Comparison of ENCODE assay signal across 10 cellular contexts in genomic region chr1:89127166-89127565, GRCh38. TPM values are rescaled to one million over a fixed set of nuclear protein-coding genes. Genes with fewer than 3 reads are reported as not detected.
DNase-seq lines count a peak whose midpoint lies in the region; ATAC-seq and TF ChIP-seq lines count a peak whose summit lies in the region.
"Not testable (repeated sequence)": the region's sequence is repeated elsewhere in the genome, so short reads cannot be mapped to it uniquely, and the experiment has no call there.
"Had no signal": no experiment of that assay in that cellular context is flagged by ENCODE, and none has a peak within 500 bp of the region (broad histone marks: within the 10 kb centered on the region; RNA-seq: fewer than 3 reads in every experiment).

No MANE protein-coding gene starts in this region.

- not testable (repeated sequence) for ATAC-seq in activated B cell treated with CpG ODN at 0.5 μM for 24 hours (ENCODE audit: low read depth)

- H2BK12ac ChIP-seq in trophoblast cell (ENCODE audit: low read length) = peak overlapping the region; percentile 43

- not testable (repeated sequence) for H3K27me3 ChIP-seq in right atrium auricular region; trophoblast cell (ENCODE audit: insufficient read depth, low read length); subcutaneous abdominal adipose tissue (ENCODE audit: control insufficient read depth in 5 of 5, insufficient read depth in 4 of 5, low read length in 5 of 5)

- not testable (repeated sequence) for H3K9ac ChIP-seq in trophoblast cell (ENCODE audit: low read length); subcutaneous abdominal adipose tissue (ENCODE audit: low read length in 5 of 5)

- not testable (repeated sequence) for H3K9me3 Mint-ChIP-seq in activated B cell treated with CpG ODN at 0.5 μM for 24 hours

- DNase-seq in activated B cell treated with CpG ODN at 0.5 μM for 24 hours; right atrium auricular region (ENCODE audit: low spot score); trophoblast cell: not testable (repeated sequence)
- DNase-seq in activated T-cell treated with anti-CD3 and anti-CD28 coated beads for 4 hours (peak; percentile 86), amniotic epithelial cell (ENCODE audit: low read depth) (peak; percentile 36)
- peak; percentile 46 to 65 (median 62) for DNase-seq in stimulated activated CD4-positive, alpha-beta T cell treated with anti-CD3 and anti-CD28 coated beads, TNF-alpha, amount 100 ng/mL, for 24 hours (ENCODE audit: low read depth in 3 of 3)

- not testable (repeated sequence) for H3K9me3 ChIP-seq in right atrium auricular region; trophoblast cell (ENCODE audit: insufficient read depth, low read depth, low read length); subcutaneous abdominal adipose tissue (ENCODE audit: control insufficient read depth in 5 of 5, low read length in 5 of 5)

- not testable (repeated sequence) for H3K4ac ChIP-seq in trophoblast cell (ENCODE audit: low read depth, low read length)

- H3K14ac ChIP-seq in trophoblast cell (ENCODE audit: low read length) = not testable (repeated sequence)

- not testable (repeated sequence) for H3K18ac ChIP-seq in trophoblast cell (ENCODE audit: low read length)

- H3K79me1 ChIP-seq in trophoblast cell (ENCODE audit: low read length) = not testable (repeated sequence)

- not testable (repeated sequence) for H2BK120ac ChIP-seq in trophoblast cell (ENCODE audit: insufficient read depth, low read length, poor library complexity)

- not testable (repeated sequence) for H3K4me2 ChIP-seq in trophoblast cell (ENCODE audit: low read length)

- not testable (repeated sequence) for H3K23ac ChIP-seq in trophoblast cell (ENCODE audit: low read length)

- H3K27ac ChIP-seq in right atrium auricular region = peak overlapping the region; percentile 74 to 80
- H3K27ac ChIP-seq in trophoblast cell (ENCODE audit: low read depth, low read length) = not testable (repeated sequence)
- peak overlapping the region; percentile 92 for H3K27ac ChIP-seq in subcutaneous abdominal adipose tissue (ENCODE audit: low read depth, low read length)

- H4K8ac ChIP-seq in trophoblast cell (ENCODE audit: low read depth, low read length) = not testable (repeated sequence)

- peaks cover 64% of the 10 kb centered on the region for H3K4me1 Mint-ChIP-seq in activated B cell treated with CpG ODN at 0.5 μM for 24 hours

- H3K27ac Mint-ChIP-seq in activated B cell treated with CpG ODN at 0.5 μM for 24 hours = peak overlapping the region; percentile 92

- H3K4me3 ChIP-seq in GM08714 (ENCODE audit: low read length) (peak overlapping the region; percentile 59; the same call in 1 of the 2 replicates), subcutaneous abdominal adipose tissue (ENCODE audit: low read depth in 1 of 5, low read length in 5 of 5) (peak overlapping the region in 2 of 5 donors; percentile 29 to 40)
- H3K4me3 ChIP-seq in right atrium auricular region; trophoblast cell (ENCODE audit: low read depth, low read length): not testable (repeated sequence)

- WGBS in trophoblast cell (ENCODE audit: extremely low coverage, insufficient coverage, insufficient read length) = no CpG with 5 or more reads among the region's 11 CpGs

- H2AK5ac ChIP-seq in trophoblast cell (ENCODE audit: low read length) = not testable (repeated sequence)

- CTCF ChIA-PET in activated B cell treated with CpG ODN at 0.5 μM for 24 hours (lab: Charles Lee) = interaction anchor here (2.7 kb wide), 1 partner anchor 41 kb away, joined by 6 read pairs; no protein-coding TSS in a partner anchor

- H3K27me3 Mint-ChIP-seq in activated B cell treated with CpG ODN at 0.5 μM for 24 hours = not testable (repeated sequence)

- not testable (repeated sequence) for TF ChIP-seq CTCF in activated B cell treated with CpG ODN at 0.5 μM for 24 hours (IDR thresholded peaks at IDR 0.05); right atrium auricular region (IDR thresholded peaks at IDR 0.05)

- not testable (repeated sequence) for H3K79me2 ChIP-seq in trophoblast cell (ENCODE audit: control insufficient read depth, insufficient read depth, low read length, poor library complexity)

- not testable (repeated sequence) for H4K12ac ChIP-seq in trophoblast cell (ENCODE audit: low read depth, low read length)

- peak overlapping the region; percentile 87 for H3K4me3 Mint-ChIP-seq in activated B cell treated with CpG ODN at 0.5 μM for 24 hours

- intact Hi-C loops in activated B cell treated with CpG ODN at 0.5 μM for 24 hours (cut with micrococcal nuclease) = loop anchor here (2.0 kb wide), 1 partner anchor 72 kb away; the partner anchor contains the start of gene GBP4

- POLR2A ChIA-PET in activated B cell treated with CpG ODN at 0.5 μM for 24 hours (lab: Charles Lee) = interaction anchor here (1.0 to 1.9 kb wide), 4 partner anchors 11 to 75 kb away, joined by 3 to 6 read pairs (median 4); no protein-coding TSS in a partner anchor

- not testable (repeated sequence) for H3K36me3 ChIP-seq in right atrium auricular region; trophoblast cell (ENCODE audit: control insufficient read depth in 1 of 2, insufficient read depth in 2 of 2, low read length in 2 of 2); subcutaneous abdominal adipose tissue (ENCODE audit: control insufficient read depth in 5 of 5, insufficient read depth in 5 of 5, low read length in 5 of 5)

- H3K36me3 Mint-ChIP-seq in activated B cell treated with CpG ODN at 0.5 μM for 24 hours (ENCODE audit: low read depth) = not testable (repeated sequence)

- H3K4me1 ChIP-seq in right atrium auricular region (peaks cover 0 to 33% of the 10 kb centered on the region in 2 donors), subcutaneous abdominal adipose tissue (ENCODE audit: control insufficient read depth in 5 of 5, insufficient read depth in 5 of 5, low read length in 5 of 5) (peaks cover 3 to 63% (median 44%) of the 10 kb centered on the region in 5 donors)
- not testable (repeated sequence) for H3K4me1 ChIP-seq in trophoblast cell (ENCODE audit: control insufficient read depth in 1 of 2, insufficient read depth in 2 of 2, low read length in 2 of 2)

- not testable (repeated sequence) for H2BK5ac ChIP-seq in trophoblast cell (ENCODE audit: low read depth, low read length, poor library complexity)

- not testable (repeated sequence) for H4K91ac ChIP-seq in trophoblast cell (ENCODE audit: low read depth, low read length)

- H2AFZ ChIP-seq in trophoblast cell (ENCODE audit: insufficient read depth, low read length, poor library complexity) = not testable (repeated sequence)

RNA-seq across cellular contexts. Expression of gene GBP2, which starts 1.3 kb away (rescaled TPM):
- 24.4 and 26.7 TPM in 2 replicates for total RNA-seq in activated B cell treated with CpG ODN at 0.5 μM for 24 hours
- total RNA-seq in right atrium auricular region = 10 to 100 TPM; 12.3 to 22.1 TPM
- 3.2 and 3.8 TPM in 2 replicates for polyA plus RNA-seq in trophoblast cell (2013)

RNA-seq across cellular contexts. Expression of gene GBP7, which starts 48.6 kb away (rescaled TPM):
- total RNA-seq in activated B cell treated with CpG ODN at 0.5 μM for 24 hours = not detected in 2 replicates
- total RNA-seq in right atrium auricular region = not detected
- polyA plus RNA-seq in trophoblast cell (2013) = not detected in 2 replicates
- total RNA-seq: Daoy, mucosa of gallbladder had no signal
